Comparison of ENCODE assay signal across 1 cellular context in genomic region chr2:73081181-73081671, GRCh38.
TF ChIP-seq lines count a peak whose summit lies in the region.

No MANE protein-coding gene starts in this region.

TF ChIP-seq in WTC11, 78 proteins besides CTCF, POLR2A, EP300 and RAD21:
- TF ChIP-seq ATF2 (CRISPR knock-in tag; IDR thresholded peaks at IDR 0.05; ENCODE audit: borderline replicate concordance, low read depth) (no peak), TEAD1 (CRISPR knock-in tag; IDR thresholded peaks at IDR 0.05) (no peak), USF2 (CRISPR knock-in tag; IDR thresholded peaks at IDR 0.05) (no peak), ZNF138 (CRISPR knock-in tag; conservative IDR thresholded peaks at IDR 0.05) (no peak), SP1 (CRISPR knock-in tag; conservative IDR thresholded peaks at IDR 0.05) (no peak), ZBTB43 (CRISPR knock-in tag; IDR thresholded peaks at IDR 0.05) (no peak)
- TF ChIP-seq, protein P1, sequence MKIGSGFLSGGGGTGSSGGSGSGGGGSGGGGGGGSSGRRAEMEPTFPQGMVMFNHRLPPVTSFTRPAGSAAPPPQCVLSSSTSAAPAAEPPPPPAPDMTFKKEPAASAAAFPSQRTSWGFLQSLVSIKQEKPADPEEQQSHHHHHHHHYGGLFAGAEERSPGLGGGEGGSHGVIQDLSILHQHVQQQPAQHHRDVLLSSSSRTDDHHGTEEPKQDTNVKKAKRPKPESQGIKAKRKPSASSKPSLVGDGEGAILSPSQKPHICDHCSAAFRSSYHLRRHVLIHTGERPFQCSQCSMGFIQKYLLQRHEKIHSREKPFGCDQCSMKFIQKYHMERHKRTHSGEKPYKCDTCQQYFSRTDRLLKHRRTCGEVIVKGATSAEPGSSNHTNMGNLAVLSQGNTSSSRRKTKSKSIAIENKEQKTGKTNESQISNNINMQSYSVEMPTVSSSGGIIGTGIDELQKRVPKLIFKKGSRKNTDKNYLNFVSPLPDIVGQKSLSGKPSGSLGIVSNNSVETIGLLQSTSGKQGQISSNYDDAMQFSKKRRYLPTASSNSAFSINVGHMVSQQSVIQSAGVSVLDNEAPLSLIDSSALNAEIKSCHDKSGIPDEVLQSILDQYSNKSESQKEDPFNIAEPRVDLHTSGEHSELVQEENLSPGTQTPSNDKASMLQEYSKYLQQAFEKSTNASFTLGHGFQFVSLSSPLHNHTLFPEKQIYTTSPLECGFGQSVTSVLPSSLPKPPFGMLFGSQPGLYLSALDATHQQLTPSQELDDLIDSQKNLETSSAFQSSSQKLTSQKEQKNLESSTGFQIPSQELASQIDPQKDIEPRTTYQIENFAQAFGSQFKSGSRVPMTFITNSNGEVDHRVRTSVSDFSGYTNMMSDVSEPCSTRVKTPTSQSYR (CRISPR knock-in tag; IDR thresholded peaks at IDR 0.05), result no peak
- TF ChIP-seq, protein P2, sequence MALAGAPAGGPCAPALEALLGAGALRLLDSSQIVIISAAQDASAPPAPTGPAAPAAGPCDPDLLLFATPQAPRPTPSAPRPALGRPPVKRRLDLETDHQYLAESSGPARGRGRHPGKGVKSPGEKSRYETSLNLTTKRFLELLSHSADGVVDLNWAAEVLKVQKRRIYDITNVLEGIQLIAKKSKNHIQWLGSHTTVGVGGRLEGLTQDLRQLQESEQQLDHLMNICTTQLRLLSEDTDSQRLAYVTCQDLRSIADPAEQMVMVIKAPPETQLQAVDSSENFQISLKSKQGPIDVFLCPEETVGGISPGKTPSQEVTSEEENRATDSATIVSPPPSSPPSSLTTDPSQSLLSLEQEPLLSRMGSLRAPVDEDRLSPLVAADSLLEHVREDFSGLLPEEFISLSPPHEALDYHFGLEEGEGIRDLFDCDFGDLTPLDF (CRISPR knock-in tag; IDR thresholded peaks at IDR 0.05), result no peak
- TF ChIP-seq, protein P3, sequence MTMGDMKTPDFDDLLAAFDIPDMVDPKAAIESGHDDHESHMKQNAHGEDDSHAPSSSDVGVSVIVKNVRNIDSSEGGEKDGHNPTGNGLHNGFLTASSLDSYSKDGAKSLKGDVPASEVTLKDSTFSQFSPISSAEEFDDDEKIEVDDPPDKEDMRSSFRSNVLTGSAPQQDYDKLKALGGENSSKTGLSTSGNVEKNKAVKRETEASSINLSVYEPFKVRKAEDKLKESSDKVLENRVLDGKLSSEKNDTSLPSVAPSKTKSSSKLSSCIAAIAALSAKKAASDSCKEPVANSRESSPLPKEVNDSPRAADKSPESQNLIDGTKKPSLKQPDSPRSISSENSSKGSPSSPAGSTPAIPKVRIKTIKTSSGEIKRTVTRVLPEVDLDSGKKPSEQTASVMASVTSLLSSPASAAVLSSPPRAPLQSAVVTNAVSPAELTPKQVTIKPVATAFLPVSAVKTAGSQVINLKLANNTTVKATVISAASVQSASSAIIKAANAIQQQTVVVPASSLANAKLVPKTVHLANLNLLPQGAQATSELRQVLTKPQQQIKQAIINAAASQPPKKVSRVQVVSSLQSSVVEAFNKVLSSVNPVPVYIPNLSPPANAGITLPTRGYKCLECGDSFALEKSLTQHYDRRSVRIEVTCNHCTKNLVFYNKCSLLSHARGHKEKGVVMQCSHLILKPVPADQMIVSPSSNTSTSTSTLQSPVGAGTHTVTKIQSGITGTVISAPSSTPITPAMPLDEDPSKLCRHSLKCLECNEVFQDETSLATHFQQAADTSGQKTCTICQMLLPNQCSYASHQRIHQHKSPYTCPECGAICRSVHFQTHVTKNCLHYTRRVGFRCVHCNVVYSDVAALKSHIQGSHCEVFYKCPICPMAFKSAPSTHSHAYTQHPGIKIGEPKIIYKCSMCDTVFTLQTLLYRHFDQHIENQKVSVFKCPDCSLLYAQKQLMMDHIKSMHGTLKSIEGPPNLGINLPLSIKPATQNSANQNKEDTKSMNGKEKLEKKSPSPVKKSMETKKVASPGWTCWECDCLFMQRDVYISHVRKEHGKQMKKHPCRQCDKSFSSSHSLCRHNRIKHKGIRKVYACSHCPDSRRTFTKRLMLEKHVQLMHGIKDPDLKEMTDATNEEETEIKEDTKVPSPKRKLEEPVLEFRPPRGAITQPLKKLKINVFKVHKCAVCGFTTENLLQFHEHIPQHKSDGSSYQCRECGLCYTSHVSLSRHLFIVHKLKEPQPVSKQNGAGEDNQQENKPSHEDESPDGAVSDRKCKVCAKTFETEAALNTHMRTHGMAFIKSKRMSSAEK (CRISPR knock-in tag; IDR thresholded peaks at IDR 0.05; ENCODE audit: borderline replicate concordance), result no peak
